ENCODE assay signal across 10 cellular contexts in genomic region chr19:58395220-58395978, GRCh38. TPM values are rescaled to one million over a fixed set of nuclear protein-coding genes. Genes with fewer than 3 reads are reported as not detected.
DNase-seq lines count a peak whose midpoint lies in the region; ATAC-seq and TF ChIP-seq lines count a peak whose summit lies in the region.
"Had no signal": no experiment of that assay in that cellular context is flagged by ENCODE, and none has a peak within 500 bp of the region (broad histone marks: within the 10 kb centered on the region; RNA-seq: fewer than 3 reads in every experiment).

TSS of gene RNF225 (plus strand) at chr19:58395656. CDS start at chr19:58396090, 434 bp downstream.

- TF ChIP-seq CTCF in SK-N-SH (IDR thresholded peaks at IDR 0.05), result no peak
- no peak for TF ChIP-seq CTCF in hepatocyte (IDR thresholded peaks at IDR 0.05; ENCODE audit: poor library complexity)
- TF ChIP-seq CTCF in adrenal gland (IDR thresholded peaks at IDR 0.05), result no peak
- no peak for TF ChIP-seq CTCF in mesothelial cell of epicardium (IDR thresholded peaks at IDR 0.05; ENCODE audit: unreplicated experiment)

- POLR2A ChIA-PET in activated CD4-positive, alpha-beta T cell treated with anti-CD3 and anti-CD28 coated beads, Interleukin-2, amount 10 ng/mL, durations not matched to agents 7 days and 5 days (lab: Charles Lee), result no interaction called here
- POLR2A ChIA-PET in SK-N-SH (lab: Yijun Ruan, JAX), result no interaction called here

- H3F3A ChIP-seq in SK-N-SH (replicated peaks; ENCODE audit: insufficient read depth), result peaks cover 45% of the 10 kb centered on the region

- H3K36me3 ChIP-seq in SK-N-SH (replicated peaks in 1 of 2; ENCODE audit: control insufficient read depth in 1 of 2, insufficient read depth in 2 of 2, low read length in 1 of 2) (peaks cover 35 to 36% of the 10 kb centered on the region in 2 experiments), hepatocyte (replicated peaks; ENCODE audit: insufficient read depth, low read depth) (no peaks in the 10 kb centered on the region), adrenal gland (replicated peaks in 1 of 2) (peaks cover 0 to 44% of the 10 kb centered on the region in 2 donors)

- no peak for TF ChIP-seq EP300 in SK-N-SH (IDR thresholded peaks at IDR 0.05; ENCODE audit: borderline replicate concordance in 1 of 2, low read depth in 1 of 2, low read length in 1 of 2)

- H2AFZ ChIP-seq in SK-N-SH (ENCODE audit: low read depth) (no peak within 1 kb of the TSS), hepatocyte (no peak within 1 kb of the TSS)

- WGBS in SK-N-SH (ENCODE audit: low lambda C conversion rate), result 86% methylated on average over 10 of the region's 21 CpGs
- 44% methylated on average over 21 of the region's 21 CpGs for WGBS in hepatocyte (ENCODE audit: low lambda C conversion rate, missing lambda C conversion rate)
- WGBS in adrenal gland, 4 donors, result 35 to 47% (median 42%) methylated on average over 12 to 21 of the region's 21 CpGs

- H3K27ac ChIP-seq in SK-N-SH (ENCODE audit: low read depth in 2 of 2, low read length in 1 of 2), result no peak within 1 kb of the TSS
- H3K27ac ChIP-seq in hepatocyte, result no peak within 1 kb of the TSS
- no peak within 1 kb of the TSS for H3K27ac ChIP-seq in adrenal gland

- H4K20me1 ChIP-seq in SK-N-SH (ENCODE audit: insufficient read depth) (peaks cover 25% of the 10 kb centered on the region), hepatocyte (ENCODE audit: insufficient read depth, poor library complexity, severe bottlenecking) (peaks cover 11% of the 10 kb centered on the region)

- H3K27ac Mint-ChIP-seq in activated CD4-positive, alpha-beta T cell treated with anti-CD3 and anti-CD28 coated beads, Interleukin-2, amount 10 ng/mL, durations not matched to agents 7 days and 5 days, result peak within 1 kb of the TSS; percentile 41
- H3K27ac Mint-ChIP-seq in stimulated activated naive CD8-positive, alpha-beta T cell treated with anti-CD3 and anti-CD28 coated beads, Interleukin-15, amount 100 ng/mL, for 72 hours, result no peak within 1 kb of the TSS
- no peak within 1 kb of the TSS for H3K27ac Mint-ChIP-seq in mesothelial cell of epicardium
- H3K27ac Mint-ChIP-seq: activated naive CD4-positive, alpha-beta T cell treated with anti-CD3 and anti-CD28 coated beads, Interleukin-2, amount 10 ng/mL, durations not matched to agents 7 days and 5 days had no signal

- no peaks in the 10 kb centered on the region for H3K27me3 Mint-ChIP-seq in activated CD4-positive, alpha-beta T cell treated with anti-CD3 and anti-CD28 coated beads, Interleukin-2, amount 10 ng/mL, durations not matched to agents 7 days and 5 days
- peaks cover 29% of the 10 kb centered on the region for H3K27me3 Mint-ChIP-seq in stimulated activated naive CD8-positive, alpha-beta T cell treated with anti-CD3 and anti-CD28 coated beads, Interleukin-15, amount 100 ng/mL, for 72 hours
- peaks cover 20% of the 10 kb centered on the region for H3K27me3 Mint-ChIP-seq in mesothelial cell of epicardium (ENCODE audit: low read depth)

- H3K9me3 ChIP-seq in SK-N-SH (no peaks in the 10 kb centered on the region), hepatocyte (ENCODE audit: low read depth) (no peaks in the 10 kb centered on the region), adrenal gland (replicated peaks in 1 of 3) (no peaks in the 10 kb centered on the region)

- H3K4me2 ChIP-seq in SK-N-SH (no peak within 1 kb of the TSS), hepatocyte (peak within 1 kb of the TSS; percentile 71)

- H3K9me3 Mint-ChIP-seq in activated CD4-positive, alpha-beta T cell treated with anti-CD3 and anti-CD28 coated beads, Interleukin-2, amount 10 ng/mL, durations not matched to agents 7 days and 5 days, result no peaks in the 10 kb centered on the region
- H3K9me3 Mint-ChIP-seq in stimulated activated naive CD8-positive, alpha-beta T cell treated with anti-CD3 and anti-CD28 coated beads, Interleukin-15, amount 100 ng/mL, for 72 hours, result no peaks in the 10 kb centered on the region
- no peaks in the 10 kb centered on the region for H3K9me3 Mint-ChIP-seq in mesothelial cell of epicardium
- H3K9me3 Mint-ChIP-seq: activated naive CD4-positive, alpha-beta T cell treated with anti-CD3 and anti-CD28 coated beads, Interleukin-2, amount 10 ng/mL, durations not matched to agents 7 days and 5 days had no signal

- H3K79me2 ChIP-seq in SK-N-SH (ENCODE audit: insufficient read depth) (peaks cover 28% of the 10 kb centered on the region), hepatocyte (peaks cover 4% of the 10 kb centered on the region)

- peaks cover 31% of the 10 kb centered on the region for H3K4me1 Mint-ChIP-seq in activated CD4-positive, alpha-beta T cell treated with anti-CD3 and anti-CD28 coated beads, Interleukin-2, amount 10 ng/mL, durations not matched to agents 7 days and 5 days
- H3K4me1 Mint-ChIP-seq in stimulated activated naive CD8-positive, alpha-beta T cell treated with anti-CD3 and anti-CD28 coated beads, Interleukin-15, amount 100 ng/mL, for 72 hours, result peaks cover 48% of the 10 kb centered on the region
- H3K4me1 Mint-ChIP-seq in mesothelial cell of epicardium, result peaks cover 5% of the 10 kb centered on the region

- DNase-seq in activated CD4-positive, alpha-beta T cell treated with anti-CD3 and anti-CD28 coated beads, Interleukin-2, amount 10 ng/mL, durations not matched to agents 7 days and 5 days, result no peak
- DNase-seq in activated CD4-positive, alpha-beta T cell treated with anti-CD3 and anti-CD28 coated beads for 1 hour, result no peak
- DNase-seq in SK-N-SH (no peak), hepatocyte (ENCODE audit: low spot score) (peak; percentile 46), adrenal gland (no peak), mesothelial cell of epicardium (ENCODE audit: low spot score in 2 of 2, unreplicated experiment in 2 of 2) (no peak), NCI-H1105 (lab: John Stamatoyannopoulos, UW) (no peak)
- DNase-seq in stimulated activated naive CD8-positive, alpha-beta T cell treated with anti-CD3 and anti-CD28 coated beads, Interleukin-15, amount 100 ng/mL, for 72 hours, result no peak
- DNase-seq: activated naive CD4-positive, alpha-beta T cell treated with anti-CD3 and anti-CD28 coated beads, Interleukin-2, amount 10 ng/mL, durations not matched to agents 7 days and 5 days; left cardiac atrium had no signal

- H3K4me1 ChIP-seq in SK-N-SH (ENCODE audit: control insufficient read depth in 1 of 2, insufficient read depth in 2 of 2, low read depth in 1 of 2, low read length in 1 of 2) (peaks cover 1 to 10% of the 10 kb centered on the region in 2 experiments; a peak in 1 of 4 replicates), hepatocyte (ENCODE audit: insufficient read depth) (peaks cover 6% of the 10 kb centered on the region), adrenal gland (replicated peaks in 1 of 2) (peaks cover 1 to 7% of the 10 kb centered on the region in 2 donors)

- no peak within 1 kb of the TSS for H3K9ac ChIP-seq in SK-N-SH

- H3K36me3 Mint-ChIP-seq in activated CD4-positive, alpha-beta T cell treated with anti-CD3 and anti-CD28 coated beads, Interleukin-2, amount 10 ng/mL, durations not matched to agents 7 days and 5 days (ENCODE audit: low read depth), result peaks cover 33% of the 10 kb centered on the region
- peaks cover 19% of the 10 kb centered on the region for H3K36me3 Mint-ChIP-seq in mesothelial cell of epicardium

- H3K27me3 ChIP-seq in SK-N-SH (ENCODE audit: insufficient read depth) (no peaks in the 10 kb centered on the region), hepatocyte (peaks cover 8% of the 10 kb centered on the region), adrenal gland (peaks cover 4% of the 10 kb centered on the region)

- ATAC-seq in stimulated activated naive CD8-positive, alpha-beta T cell treated with anti-CD3 and anti-CD28 coated beads, Interleukin-15, amount 100 ng/mL, for 72 hours, result peak; percentile 33

- intact Hi-C loops in adrenal gland (cut with DNase I), result no loop called here

- no peak for TF ChIP-seq POLR2A in adrenal gland (IDR thresholded peaks at IDR 0.05)

- CTCF ChIA-PET in activated CD4-positive, alpha-beta T cell treated with anti-CD3 and anti-CD28 coated beads, Interleukin-2, amount 10 ng/mL, durations not matched to agents 7 days and 5 days (lab: Charles Lee), result no interaction called here
- CTCF ChIA-PET in SK-N-SH (lab: Yijun Ruan, JAX), result interaction anchor here (0.5 kb wide), 1 partner anchor 166 kb away, joined by 3 read pairs; no protein-coding TSS in a partner anchor

- H3K9me2 ChIP-seq in SK-N-SH, result no peaks in the 10 kb centered on the region
- no peaks in the 10 kb centered on the region for H3K9me2 ChIP-seq in hepatocyte (replicated peaks; ENCODE audit: insufficient read depth)

- no peak within 1 kb of the TSS for H3K4me3 Mint-ChIP-seq in activated CD4-positive, alpha-beta T cell treated with anti-CD3 and anti-CD28 coated beads, Interleukin-2, amount 10 ng/mL, durations not matched to agents 7 days and 5 days
- no peak within 1 kb of the TSS for H3K4me3 Mint-ChIP-seq in stimulated activated naive CD8-positive, alpha-beta T cell treated with anti-CD3 and anti-CD28 coated beads, Interleukin-15, amount 100 ng/mL, for 72 hours
- no peak within 1 kb of the TSS for H3K4me3 Mint-ChIP-seq in mesothelial cell of epicardium
- H3K4me3 Mint-ChIP-seq: activated naive CD4-positive, alpha-beta T cell treated with anti-CD3 and anti-CD28 coated beads, Interleukin-2, amount 10 ng/mL, durations not matched to agents 7 days and 5 days had no signal

- no peak within 1 kb of the TSS for H3K4me3 ChIP-seq in SK-N-SH (ENCODE audit: low read depth in 2 of 2, low read length in 1 of 2)
- no peak within 1 kb of the TSS for H3K4me3 ChIP-seq in hepatocyte
- H3K4me3 ChIP-seq in adrenal gland, result no peak within 1 kb of the TSS

- no peak for TF ChIP-seq RAD21 in SK-N-SH (IDR thresholded peaks at IDR 0.05; ENCODE audit: low read length)

TF ChIP-seq in SK-N-SH, 30 proteins besides CTCF, POLR2A, EP300 and RAD21 (continues in another document):
- no peak for TF ChIP-seq SMC3 (IDR thresholded peaks at IDR 0.05; ENCODE audit: low read depth, low read length)
- TF ChIP-seq ELF1 (IDR thresholded peaks at IDR 0.05), result no peak
- TF ChIP-seq CHD2 (IDR thresholded peaks at IDR 0.05; ENCODE audit: low read length, partially characterized antibody), result peak; percentile 24
- TF ChIP-seq SIN3A (IDR thresholded peaks at IDR 0.05; ENCODE audit: borderline replicate concordance, low read depth, low read length), result peak; percentile 68; the same call in 1 of the 2 replicates
- TF ChIP-seq GABPA (IDR thresholded peaks at IDR 0.05; ENCODE audit: low read depth), result no peak

RNA-seq across cellular contexts. Expression of gene RNF225, which starts in this region (rescaled TPM):
- under 1 TPM; 0.35 to 0.74 TPM for total RNA-seq in activated CD4-positive, alpha-beta T cell treated with anti-CD3 and anti-CD28 coated beads, Interleukin-2, amount 10 ng/mL, durations not matched to agents 7 days and 5 days
- polyA plus RNA-seq in SK-N-SH (2012; rRNA removed) (0.13 TPM in 1 of 2 replicates, not detected in the other), hepatocyte (0.47 TPM in 1 of 2 replicates, not detected in the other), adrenal gland (not detected)
- not detected in 2 replicates for polyA plus RNA-seq in SK-N-SH (2012; cell fraction: cytosol; rRNA removed)
- polyA plus RNA-seq in SK-N-SH (2012; cell fraction: nucleus; rRNA removed), result 0.09 TPM in 1 of 2 replicates, not detected in the other
- total RNA-seq in hepatocyte (not detected in 2 replicates), adrenal gland (not detected), mesothelial cell of epicardium (0.83 to 1.3 TPM (median 1.2 TPM) in 3 replicates)
- total RNA-seq: left cardiac atrium had no signal

Comparison
In these comparisons a context has a peak if more than half of its experiments do, and no peak if none do; other contexts are left out.
1. Peak in DNase-seq and H3K4me2 ChIP-seq in hepatocyte; RNA of the gene not detected or under 1 TPM.